ENCODE assay signal across 2 cellular contexts in genomic region chr19:18597809-18598660, GRCh38.
TF ChIP-seq lines count a peak whose summit lies in the region.

No MANE protein-coding gene starts in this region.

TF ChIP-seq in SK-N-SH, 30 proteins besides CTCF, POLR2A, EP300 and RAD21 (continued from another document):
- TF ChIP-seq, protein P1, sequence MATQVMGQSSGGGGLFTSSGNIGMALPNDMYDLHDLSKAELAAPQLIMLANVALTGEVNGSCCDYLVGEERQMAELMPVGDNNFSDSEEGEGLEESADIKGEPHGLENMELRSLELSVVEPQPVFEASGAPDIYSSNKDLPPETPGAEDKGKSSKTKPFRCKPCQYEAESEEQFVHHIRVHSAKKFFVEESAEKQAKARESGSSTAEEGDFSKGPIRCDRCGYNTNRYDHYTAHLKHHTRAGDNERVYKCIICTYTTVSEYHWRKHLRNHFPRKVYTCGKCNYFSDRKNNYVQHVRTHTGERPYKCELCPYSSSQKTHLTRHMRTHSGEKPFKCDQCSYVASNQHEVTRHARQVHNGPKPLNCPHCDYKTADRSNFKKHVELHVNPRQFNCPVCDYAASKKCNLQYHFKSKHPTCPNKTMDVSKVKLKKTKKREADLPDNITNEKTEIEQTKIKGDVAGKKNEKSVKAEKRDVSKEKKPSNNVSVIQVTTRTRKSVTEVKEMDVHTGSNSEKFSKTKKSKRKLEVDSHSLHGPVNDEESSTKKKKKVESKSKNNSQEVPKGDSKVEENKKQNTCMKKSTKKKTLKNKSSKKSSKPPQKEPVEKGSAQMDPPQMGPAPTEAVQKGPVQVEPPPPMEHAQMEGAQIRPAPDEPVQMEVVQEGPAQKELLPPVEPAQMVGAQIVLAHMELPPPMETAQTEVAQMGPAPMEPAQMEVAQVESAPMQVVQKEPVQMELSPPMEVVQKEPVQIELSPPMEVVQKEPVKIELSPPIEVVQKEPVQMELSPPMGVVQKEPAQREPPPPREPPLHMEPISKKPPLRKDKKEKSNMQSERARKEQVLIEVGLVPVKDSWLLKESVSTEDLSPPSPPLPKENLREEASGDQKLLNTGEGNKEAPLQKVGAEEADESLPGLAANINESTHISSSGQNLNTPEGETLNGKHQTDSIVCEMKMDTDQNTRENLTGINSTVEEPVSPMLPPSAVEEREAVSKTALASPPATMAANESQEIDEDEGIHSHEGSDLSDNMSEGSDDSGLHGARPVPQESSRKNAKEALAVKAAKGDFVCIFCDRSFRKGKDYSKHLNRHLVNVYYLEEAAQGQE (IDR thresholded peaks at IDR 0.05; ENCODE audit: low read depth, low read length): no peak
- TF ChIP-seq FOXJ3 (CRISPR knock-in tag; IDR thresholded peaks at IDR 0.05) (no peak), RCOR1 (IDR thresholded peaks at IDR 0.05; ENCODE audit: low read length) (no peak), ELF1 (IDR thresholded peaks at IDR 0.05) (no peak), YY1 (IDR thresholded peaks at IDR 0.05; ENCODE audit: low read depth) (no peak), RFX5 (IDR thresholded peaks at IDR 0.05; ENCODE audit: low read length) (no peak), FOSL2 (IDR thresholded peaks at IDR 0.05; ENCODE audit: borderline replicate concordance, low read depth) (no peak), SIN3A (IDR thresholded peaks at IDR 0.05; ENCODE audit: borderline replicate concordance, low read depth, low read length) (no peak), JUND (IDR thresholded peaks at IDR 0.05) (no peak), CHD2 (IDR thresholded peaks at IDR 0.05; ENCODE audit: low read length, partially characterized antibody) (no peak), NRF1 (IDR thresholded peaks at IDR 0.05; ENCODE audit: low read depth, low read length) (no peak)
- TF ChIP-seq, protein P2, sequence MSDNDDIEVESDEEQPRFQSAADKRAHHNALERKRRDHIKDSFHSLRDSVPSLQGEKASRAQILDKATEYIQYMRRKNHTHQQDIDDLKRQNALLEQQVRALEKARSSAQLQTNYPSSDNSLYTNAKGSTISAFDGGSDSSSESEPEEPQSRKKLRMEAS (IDR thresholded peaks at IDR 0.05; ENCODE audit: low read depth): no peak
- TF ChIP-seq, protein P3, sequence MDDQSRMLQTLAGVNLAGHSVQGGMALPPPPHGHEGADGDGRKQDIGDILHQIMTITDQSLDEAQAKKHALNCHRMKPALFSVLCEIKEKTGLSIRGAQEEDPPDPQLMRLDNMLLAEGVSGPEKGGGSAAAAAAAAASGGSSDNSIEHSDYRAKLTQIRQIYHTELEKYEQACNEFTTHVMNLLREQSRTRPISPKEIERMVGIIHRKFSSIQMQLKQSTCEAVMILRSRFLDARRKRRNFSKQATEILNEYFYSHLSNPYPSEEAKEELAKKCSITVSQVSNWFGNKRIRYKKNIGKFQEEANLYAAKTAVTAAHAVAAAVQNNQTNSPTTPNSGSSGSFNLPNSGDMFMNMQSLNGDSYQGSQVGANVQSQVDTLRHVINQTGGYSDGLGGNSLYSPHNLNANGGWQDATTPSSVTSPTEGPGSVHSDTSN (IDR thresholded peaks at IDR 0.05): no peak

TF ChIP-seq in SK-N-SH treated with all-trans-retinoic acid at 6 μM for 48 hours, 23 proteins besides CTCF, POLR2A, EP300 and RAD21 (continued from another document):
- TF ChIP-seq ZFP30 (CRISPR knock-in tag; IDR thresholded peaks at IDR 0.05): no peak
- TF ChIP-seq ZNF70 (CRISPR knock-in tag; IDR thresholded peaks at IDR 0.05): no peak
- TF ChIP-seq, protein P4, sequence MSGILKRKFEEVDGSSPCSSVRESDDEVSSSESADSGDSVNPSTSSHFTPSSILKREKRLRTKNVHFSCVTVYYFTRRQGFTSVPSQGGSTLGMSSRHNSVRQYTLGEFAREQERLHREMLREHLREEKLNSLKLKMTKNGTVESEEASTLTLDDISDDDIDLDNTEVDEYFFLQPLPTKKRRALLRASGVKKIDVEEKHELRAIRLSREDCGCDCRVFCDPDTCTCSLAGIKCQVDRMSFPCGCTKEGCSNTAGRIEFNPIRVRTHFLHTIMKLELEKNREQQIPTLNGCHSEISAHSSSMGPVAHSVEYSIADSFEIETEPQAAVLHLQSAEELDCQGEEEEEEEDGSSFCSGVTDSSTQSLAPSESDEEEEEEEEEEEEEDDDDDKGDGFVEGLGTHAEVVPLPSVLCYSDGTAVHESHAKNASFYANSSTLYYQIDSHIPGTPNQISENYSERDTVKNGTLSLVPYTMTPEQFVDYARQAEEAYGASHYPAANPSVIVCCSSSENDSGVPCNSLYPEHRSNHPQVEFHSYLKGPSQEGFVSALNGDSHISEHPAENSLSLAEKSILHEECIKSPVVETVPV (CRISPR knock-in tag; IDR thresholded peaks at IDR 0.05): no peak
- TF ChIP-seq RARB (CRISPR knock-in tag; IDR thresholded peaks at IDR 0.05): no peak
- no peak for TF ChIP-seq TOX (CRISPR knock-in tag; IDR thresholded peaks at IDR 0.05; ENCODE audit: borderline replicate concordance)
- no peak for TF ChIP-seq ISL1 (CRISPR knock-in tag; IDR thresholded peaks at IDR 0.05)
- TF ChIP-seq TCF4 (CRISPR knock-in tag; IDR thresholded peaks at IDR 0.05; ENCODE audit: borderline replicate concordance): no peak
- TF ChIP-seq ARNTL (CRISPR knock-in tag; IDR thresholded peaks at IDR 0.05; ENCODE audit: borderline replicate concordance, low read depth): no peak
- no peak for TF ChIP-seq GLIS3 (CRISPR knock-in tag; IDR thresholded peaks at IDR 0.05)
- TF ChIP-seq BACH2 (CRISPR knock-in tag; IDR thresholded peaks at IDR 0.05; ENCODE audit: borderline replicate concordance): no peak
- no peak for TF ChIP-seq PPARA (CRISPR knock-in tag; IDR thresholded peaks at IDR 0.05; ENCODE audit: borderline replicate concordance)
- TF ChIP-seq, protein P5, sequence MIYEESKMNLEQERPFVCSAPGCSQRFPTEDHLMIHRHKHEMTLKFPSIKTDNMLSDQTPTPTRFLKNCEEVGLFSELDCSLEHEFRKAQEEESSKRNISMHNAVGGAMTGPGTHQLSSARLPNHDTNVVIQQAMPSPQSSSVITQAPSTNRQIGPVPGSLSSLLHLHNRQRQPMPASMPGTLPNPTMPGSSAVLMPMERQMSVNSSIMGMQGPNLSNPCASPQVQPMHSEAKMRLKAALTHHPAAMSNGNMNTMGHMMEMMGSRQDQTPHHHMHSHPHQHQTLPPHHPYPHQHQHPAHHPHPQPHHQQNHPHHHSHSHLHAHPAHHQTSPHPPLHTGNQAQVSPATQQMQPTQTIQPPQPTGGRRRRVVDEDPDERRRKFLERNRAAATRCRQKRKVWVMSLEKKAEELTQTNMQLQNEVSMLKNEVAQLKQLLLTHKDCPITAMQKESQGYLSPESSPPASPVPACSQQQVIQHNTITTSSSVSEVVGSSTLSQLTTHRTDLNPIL (CRISPR knock-in tag; IDR thresholded peaks at IDR 0.05; ENCODE audit: low read depth): no peak
- no peak for TF ChIP-seq ZC3H10 (CRISPR knock-in tag; IDR thresholded peaks at IDR 0.05)
- TF ChIP-seq ZNF8 (CRISPR knock-in tag; IDR thresholded peaks at IDR 0.05): no peak
- TF ChIP-seq ZFP3 (CRISPR knock-in tag; IDR thresholded peaks at IDR 0.05): no peak
- no peak for TF ChIP-seq PATZ1 (CRISPR knock-in tag; IDR thresholded peaks at IDR 0.05; ENCODE audit: borderline replicate concordance)
